Comparison of ENCODE assay signal across 8 cellular contexts in the genomic region with DNA sequence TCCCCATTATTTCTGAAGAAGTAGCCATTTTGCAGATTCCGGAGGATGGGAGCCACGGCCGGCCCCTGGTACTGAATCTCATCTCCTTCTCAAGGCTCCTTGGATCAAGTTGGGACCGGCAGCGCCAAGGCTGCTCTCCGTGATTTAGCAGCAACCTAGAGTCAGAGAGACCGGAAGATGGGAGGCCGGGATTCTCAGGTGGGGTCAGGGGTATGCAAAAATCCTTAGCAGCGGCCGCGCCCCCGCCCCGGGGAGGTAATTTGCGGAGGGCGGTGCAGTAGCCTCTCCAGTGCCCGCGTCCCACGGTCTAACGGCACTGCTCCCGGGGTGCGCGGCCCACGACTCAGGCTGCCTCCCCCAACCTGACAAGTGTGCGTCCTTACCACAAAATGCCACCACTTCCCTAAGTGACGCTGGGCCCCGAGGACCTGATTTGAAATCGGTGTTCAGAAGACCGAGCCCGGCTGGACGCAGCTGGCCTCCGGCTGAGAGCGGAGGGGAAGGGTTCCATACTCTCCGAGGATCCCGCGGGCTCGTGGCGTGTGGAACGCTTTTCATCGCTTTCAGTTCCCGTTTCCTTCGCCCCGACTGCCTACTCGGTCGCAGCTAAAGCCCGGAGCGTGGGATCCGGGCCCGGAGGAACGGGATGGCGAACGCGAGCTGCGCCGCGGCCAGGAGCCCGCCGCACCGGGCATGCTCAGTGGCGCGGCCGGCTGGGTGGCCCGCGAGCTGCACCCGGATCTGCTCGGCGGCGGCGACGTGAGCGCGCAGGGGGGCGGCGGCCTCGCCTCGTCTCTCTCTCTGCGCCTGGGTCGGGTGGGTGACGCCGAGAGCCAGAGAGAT. TPM values are rescaled to one million over a fixed set of nuclear protein-coding genes. Genes with fewer than 3 reads are reported as not detected.
A peak's percentile ranks its signal among the peaks of the same experiment; 100 is the strongest.
DNase-seq lines count a peak whose midpoint lies in the region; ATAC-seq, FAIRE-seq and TF ChIP-seq lines count a peak whose summit lies in the region.

A gene with protein sequence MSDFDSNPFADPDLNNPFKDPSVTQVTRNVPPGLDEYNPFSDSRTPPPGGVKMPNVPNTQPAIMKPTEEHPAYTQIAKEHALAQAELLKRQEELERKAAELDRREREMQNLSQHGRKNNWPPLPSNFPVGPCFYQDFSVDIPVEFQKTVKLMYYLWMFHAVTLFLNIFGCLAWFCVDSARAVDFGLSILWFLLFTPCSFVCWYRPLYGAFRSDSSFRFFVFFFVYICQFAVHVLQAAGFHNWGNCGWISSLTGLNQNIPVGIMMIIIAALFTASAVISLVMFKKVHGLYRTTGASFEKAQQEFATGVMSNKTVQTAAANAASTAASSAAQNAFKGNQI (plus strand): TSS at position 787 of the 843 bp plus-strand sequence. CDS start 55 bp downstream, at position 842.

- CTCF ChIA-PET in HepG2 (lab: Yijun Ruan, JAX; ENCODE audit: low intra/inter-chr PET ratio, low total read pairs): no interaction called here

- peak within 1 kb of the TSS; percentile 93 to 99 (median 96) for H3K4me3 ChIP-seq in HepG2 (replicated peaks in 1 of 3; ENCODE audit: insufficient read depth in 1 of 3, low read depth in 2 of 3, low read length in 3 of 3)

- H3K27me3 ChIP-seq in HepG2 (ENCODE audit: control insufficient read depth in 1 of 2, insufficient read depth in 2 of 2, low read length in 2 of 2): no peaks in the 10 kb centered on the region; a peak in 1 of 5 replicates

- H3K27me3 Mint-ChIP-seq in dendritic cell treated with granulocyte-macrophage colony-stimulating factor and Interleukin-4, amounts not matched to agents 40 ng/mL and 50 ng/mL, for 4 days: no peaks in the 10 kb centered on the region

- POLR2A ChIA-PET in HepG2 (lab: Yijun Ruan, JAX): interaction anchor here (1.2 to 2.1 kb wide), 2 partner anchors 61 to 66 kb away, joined by 3 to 39 read pairs; a partner anchor contains a TSS

- TF ChIP-seq EP300 in HepG2 (IDR thresholded peaks at IDR 0.05; ENCODE audit: low read depth in 2 of 2, low read length in 2 of 2) (peak in 1 of 2 experiments; percentile 22; a peak in 1 of 4 replicates), HepG2 (CRISPR knock-in tag; IDR thresholded peaks at IDR 0.05; ENCODE audit: borderline replicate concordance) (no peak)

- peak; percentile 50; the same call in 1 of the 2 replicates for TF ChIP-seq RAD21 in HepG2 (CRISPR knock-in tag; IDR thresholded peaks at IDR 0.05)

- H3K9me3 Mint-ChIP-seq in dendritic cell treated with granulocyte-macrophage colony-stimulating factor and Interleukin-4, amounts not matched to agents 40 ng/mL and 50 ng/mL, for 4 days: no peaks in the 10 kb centered on the region

- DNase-seq in NCI-H69 (lab: John Stamatoyannopoulos, UW): peak; percentile 97
- DNase-seq in activated CD4-positive, alpha-beta T cell treated with anti-CD3 and anti-CD28 coated beads, Interleukin-2, amount 50 U/mL, for 1 hour: peak; percentile 89
- peak; percentile 77 for DNase-seq in HepG2 (ENCODE audit: low spot score)
- peak; percentile 93 for DNase-seq in stimulated activated CD4-positive, alpha-beta T cell treated with anti-CD3 and anti-CD28 coated beads, Interleukin-4, amount 100 ng/mL, for 1 hour

- peak; percentile 86 for ATAC-seq in GM19324 (IDR thresholded peaks at IDR 0.05; ENCODE audit: low FRiP score, unreplicated experiment)
- ATAC-seq in HG03469 (IDR thresholded peaks at IDR 0.05; ENCODE audit: unreplicated experiment): peak; percentile 66
- ATAC-seq in HepG2: peak; percentile 97

- H3K9me3 ChIP-seq in HepG2 (ENCODE audit: low read length): no peaks in the 10 kb centered on the region

- H3K27ac Mint-ChIP-seq in dendritic cell treated with granulocyte-macrophage colony-stimulating factor and Interleukin-4, amounts not matched to agents 40 ng/mL and 50 ng/mL, for 4 days: peak within 1 kb of the TSS; percentile 97

- H3K4me1 ChIP-seq in HepG2 (ENCODE audit: insufficient read depth, low read length): peaks cover 32% of the 10 kb centered on the region

- TF ChIP-seq CTCF in C4-2B (conservative IDR thresholded peaks at IDR 0.05) (peak; percentile 42), HepG2 (CRISPR knock-in tag; IDR thresholded peaks at IDR 0.05) (peak; percentile 51; the same call in 1 of the 2 replicates)

- peaks cover 20% of the 10 kb centered on the region for H3K36me3 Mint-ChIP-seq in dendritic cell treated with granulocyte-macrophage colony-stimulating factor and Interleukin-4, amounts not matched to agents 40 ng/mL and 50 ng/mL, for 4 days (ENCODE audit: low read depth)

- peak within 1 kb of the TSS; percentile 91 for H3K4me2 ChIP-seq in HepG2 (ENCODE audit: low read depth, low read length)

- H3K79me2 ChIP-seq in HepG2 (ENCODE audit: insufficient read depth, low read length): peaks cover 35% of the 10 kb centered on the region

- TSS peak; percentile 69 for BruUV-seq in HepG2 (replicated peaks; lab: Mats Ljungman, UMichigan)

- peak; percentile 18 for FAIRE-seq in HepG2 (lab: Jason Lieb, UNC)

- H3K9ac ChIP-seq in HepG2 (ENCODE audit: insufficient read depth, low read depth, low read length): peak within 1 kb of the TSS; percentile 90

- WGBS in HepG2 (ENCODE audit: low lambda C conversion rate): under 1% methylated on average over 45 of the region's 79 CpGs

- no peaks in the 10 kb centered on the region for H4K20me1 ChIP-seq in HepG2 (ENCODE audit: insufficient read depth, low read length)

- H3K27ac ChIP-seq in C4-2B (peak within 1 kb of the TSS; percentile 92), HepG2 (ENCODE audit: extremely low read length, insufficient read depth, low read length) (peak within 1 kb of the TSS; percentile 86)

- in situ Hi-C loops in HepG2 (cut with HindIII; ENCODE audit: extremely low pct_ligation_motif_present, low pct_unique_long_range_greater_than_20kb): loop anchor here (5.0 kb wide), 1 partner anchor 68 kb away; a partner anchor contains a TSS

- peak within 1 kb of the TSS; percentile 93 for H3K4me3 Mint-ChIP-seq in dendritic cell treated with granulocyte-macrophage colony-stimulating factor and Interleukin-4, amounts not matched to agents 40 ng/mL and 50 ng/mL, for 4 days

- peak; percentile 76 to 85 for TF ChIP-seq POLR2A in HepG2 (IDR thresholded peaks at IDR 0.05; ENCODE audit: insufficient read depth in 1 of 2, low read depth in 2 of 2, low read length in 2 of 2)

- peaks cover 41% of the 10 kb centered on the region for H3K4me1 Mint-ChIP-seq in dendritic cell treated with granulocyte-macrophage colony-stimulating factor and Interleukin-4, amounts not matched to agents 40 ng/mL and 50 ng/mL, for 4 days (ENCODE audit: low read depth)

- H2AFZ ChIP-seq in HepG2 (ENCODE audit: low read length): no peak within 1 kb of the TSS

- intact Hi-C loops in dendritic cell treated with granulocyte-macrophage colony-stimulating factor and Interleukin-4, amounts not matched to agents 40 ng/mL and 50 ng/mL, for 4 days (cut with micrococcal nuclease): loop anchor here (1.0 to 5.0 kb wide), 3 partner anchors 66 to 167 kb away; a partner anchor contains a TSS
- intact Hi-C loops in HepG2 (cut with micrococcal nuclease; ENCODE audit: unreplicated experiment): loop anchor here (1.0 to 2.0 kb wide), 2 partner anchors 39 to 66 kb away; a partner anchor contains a TSS

- H3K36me3 ChIP-seq in HepG2 (replicated peaks in 1 of 2; ENCODE audit: control insufficient read depth in 1 of 2, insufficient read depth in 2 of 2, low read length in 2 of 2): no peaks in the 10 kb centered on the region

TF ChIP-seq in HepG2, 621 proteins besides CTCF, POLR2A, EP300 and RAD21 (continues in another document):
- TF ChIP-seq SRY (CRISPR knock-in tag; IDR thresholded peaks at IDR 0.05) (peak; percentile 68; the same call in 1 of the 2 replicates), ZNF34 (CRISPR knock-in tag; IDR thresholded peaks at IDR 0.05; ENCODE audit: borderline replicate concordance) (peak; percentile 75; the same call in 1 of the 2 replicates), ZNF678 (CRISPR knock-in tag; IDR thresholded peaks at IDR 0.05) (0 out of 2 replicates have a peak, but pooled peaks have one; percentile 55), FOXC1 (CRISPR knock-in tag; IDR thresholded peaks at IDR 0.05; ENCODE audit: borderline replicate concordance) (peak; percentile 82; the same call in 1 of the 2 replicates), KMT2B (CRISPR knock-in tag; IDR thresholded peaks at IDR 0.05) (peak; percentile 82), BCL6 (CRISPR knock-in tag; IDR thresholded peaks at IDR 0.05) (peak; percentile 29; the same call in 1 of the 2 replicates), HNRNPL (IDR thresholded peaks at IDR 0.05; ENCODE audit: low read depth, low read length) (no peak), SNAPC2 (CRISPR knock-in tag; IDR thresholded peaks at IDR 0.05) (peak; percentile 98), MAZ (IDR thresholded peaks at IDR 0.05; ENCODE audit: borderline replicate concordance, low read depth, low read length) (no peak), MAZ (CRISPR knock-in tag; IDR thresholded peaks at IDR 0.05; ENCODE audit: low read depth) (peak; percentile 32; the same call in 1 of the 2 replicates)

RNA-seq across cellular contexts. Expression of the gene that starts here (rescaled TPM):
- 27.0 and 33.7 TPM in 2 replicates for total RNA-seq in HepG2 (2016; rRNA removed; fragmentation: Illumina TruSeq; extraction: Trizol)
- total RNA-seq in HepG2 (2016; cell fraction: cytosol; rRNA removed; fragmentation: Illumina TruSeq; extraction: Trizol; ENCODE audit: low read depth): 20.4 and 22.0 TPM in 2 replicates
- total RNA-seq in HepG2 (2016; cell fraction: insoluble cytoplasmic fraction; rRNA removed; fragmentation: Illumina TruSeq; extraction: Trizol): 29.5 and 36.1 TPM in 2 replicates
- total RNA-seq in HepG2 (2016; cell fraction: membrane; rRNA removed; fragmentation: Illumina TruSeq; extraction: Trizol): 15.7 and 16.3 TPM in 2 replicates
- total RNA-seq in HepG2 (2016; cell fraction: nucleus; rRNA removed; fragmentation: Illumina TruSeq; extraction: Trizol): 30.9 and 31.8 TPM in 2 replicates
- 18.2 and 18.3 TPM in 2 replicates for polyA plus RNA-seq in HepG2 (2011; rRNA removed)
- polyA plus RNA-seq in HepG2 (2011; cell fraction: cytosol; rRNA removed): 9.9 and 16.7 TPM in 2 replicates
- polyA plus RNA-seq in HepG2 (2011; cell fraction: nucleus; rRNA removed): 3.8 and 4.1 TPM in 2 replicates
- polyA plus RNA-seq in HepG2 (2012): 26.4 and 27.2 TPM in 2 replicates
- polyA plus RNA-seq in HepG2 (2016; cell fraction: cytosol; fragmentation: Illumina TruSeq; extraction: Trizol; ENCODE audit: low read depth): 1.2 and 1.4 TPM in 2 replicates
- polyA plus RNA-seq in HepG2 (2016; cell fraction: insoluble cytoplasmic fraction; fragmentation: Illumina TruSeq; extraction: Trizol; ENCODE audit: low read depth): 13.5 and 14.1 TPM in 2 replicates
- polyA plus RNA-seq in HepG2 (2016; cell fraction: membrane; fragmentation: Illumina TruSeq; extraction: Trizol; ENCODE audit: low read depth): 4.2 TPM in 2 replicates
- 17.8 and 23.2 TPM in 2 replicates for polyA plus RNA-seq in HepG2 (2016; cell fraction: nucleus; fragmentation: Illumina TruSeq; extraction: Trizol; ENCODE audit: insufficient read depth, low read depth)
- 26.1 and 37.5 TPM in 2 replicates for polyA minus RNA-seq in HepG2 (2011; rRNA and poly(A)+ RNA removed; ENCODE audit: low replicate concordance)
- polyA minus RNA-seq in HepG2 (2011; cell fraction: cytosol; rRNA and poly(A)+ RNA removed): 32.9 and 41.5 TPM in 2 replicates
- polyA minus RNA-seq in HepG2 (2011; cell fraction: nucleus; rRNA and poly(A)+ RNA removed): 33.3 and 41.2 TPM in 2 replicates

Comparison
In these comparisons a context has a peak if more than half of its experiments do, and no peak if none do; other contexts are left out.
1. Peak in every context shown above with its lines: DNase-seq, ATAC-seq, H3K4me3 ChIP-seq and H3K27ac ChIP-seq.